14 cellular contexts compared by ENCODE assay signal in genomic region chr9:81318571-81318970, GRCh38.
DNase-seq lines count a peak whose midpoint lies in the region; ATAC-seq, FAIRE-seq and TF ChIP-seq lines count a peak whose summit lies in the region.
"Had no signal": no experiment of that assay in that cellular context is flagged by ENCODE, and none has a peak within 500 bp of the region (broad histone marks: within the 10 kb centered on the region; RNA-seq: fewer than 3 reads in every experiment).

No MANE protein-coding gene starts in this region.

- H3K27me3 ChIP-seq in upper lobe of right lung: no peaks in the 10 kb centered on the region
- H3K27me3 ChIP-seq: neural progenitor cell, thyroid gland had no signal

- intact Hi-C loops in upper lobe of right lung (cut with DNase I): no loop called here

- no peak overlapping the region for H3K4me3 ChIP-seq in upper lobe of right lung
- H3K4me3 ChIP-seq: neural progenitor cell, thyroid gland had no signal

- H3K4me1 ChIP-seq in upper lobe of right lung: no peaks in the 10 kb centered on the region
- H3K4me1 ChIP-seq: neural progenitor cell, thyroid gland had no signal

- no peak for TF ChIP-seq CTCF in upper lobe of right lung (IDR thresholded peaks at IDR 0.05)

- H3K9me3 ChIP-seq in upper lobe of right lung: no peaks in the 10 kb centered on the region
- H3K9me3 ChIP-seq: thyroid gland had no signal

- FAIRE-seq in RCC 7860 (lab: Jason Lieb, UNC) (no peak), urothelium cell line (lab: Jason Lieb, UNC) (no peak)

- H3K27ac ChIP-seq in upper lobe of right lung: no peak overlapping the region
- H3K27ac ChIP-seq: neural progenitor cell, thyroid gland had no signal

- no peak for ATAC-seq in HG03175 (IDR thresholded peaks at IDR 0.05; ENCODE audit: unreplicated experiment)
- ATAC-seq in upper lobe of right lung: no peak
- ATAC-seq: activated CD8-positive, alpha-beta T cell treated with anti-CD3 and anti-CD28 coated beads for 36 hours; left ventricle myocardium superior; Panc1 had no signal

- H3K36me3 ChIP-seq in upper lobe of right lung: no peaks in the 10 kb centered on the region
- H3K36me3 ChIP-seq: thyroid gland had no signal

- DNase-seq in NCI-H2227 (lab: John Stamatoyannopoulos, UW; ENCODE audit: unreplicated experiment) (peak; percentile 6), NCI-H2227 treated with DMSO at 0.1 percent for 48 hours (lab: John Stamatoyannopoulos, UW) (no peak), RCC 7860 (ENCODE audit: low spot score) (peak; percentile 16), fibroblast of peridontal ligament (ENCODE audit: extremely low read depth) (peak; percentile 66), urothelium cell line (ENCODE audit: low spot score) (peak; percentile 16), upper lobe of right lung (no peak), hypothalamus (lab: John Stamatoyannopoulos, UW) (no peak)
- DNase-seq: activated CD8-positive, alpha-beta T cell treated with anti-CD3 and anti-CD28 coated beads for 36 hours; left ventricle myocardium superior; T1000; thyroid gland had no signal

Comparison
In these comparisons a context has a peak if more than half of its experiments do, and no peak if none do; other contexts are left out.
1. DNase-seq: peak in NCI-H2227 (single experiment), RCC 7860 (single experiment), fibroblast of peridontal ligament (single experiment) and urothelium cell line (single experiment); none in NCI-H2227 treated with DMSO at 0.1 percent for 48 hours (single experiment), upper lobe of right lung (single experiment) and hypothalamus (0 of 51).